ENCODE assay signal across 10 cellular contexts in the genomic region with DNA sequence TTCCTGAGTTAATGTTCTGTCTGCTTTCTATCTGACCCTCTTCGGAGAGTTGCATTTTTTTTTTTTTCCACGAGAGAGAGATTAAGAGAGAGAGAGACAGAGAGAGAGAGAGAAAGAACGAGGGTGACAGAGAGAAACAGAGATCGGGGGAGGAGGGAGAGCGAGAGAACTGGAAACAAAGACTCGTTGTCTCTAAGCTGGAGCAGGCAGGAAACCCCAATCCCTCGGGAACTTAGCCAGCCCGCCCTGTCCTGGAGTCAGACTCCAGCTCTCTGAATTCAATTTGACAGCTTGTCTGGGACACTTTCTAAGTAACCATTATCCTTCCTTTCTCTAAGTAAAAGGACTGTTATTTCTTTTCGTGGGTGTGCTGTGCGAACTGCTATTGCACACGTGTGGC.
DNase-seq lines count a peak whose midpoint lies in the region; ATAC-seq and TF ChIP-seq lines count a peak whose summit lies in the region.
"Had no signal": no experiment of that assay in that cellular context is flagged by ENCODE, and none has a peak within 500 bp of the region (broad histone marks: within the 10 kb centered on the region; RNA-seq: fewer than 3 reads in every experiment).

No MANE protein-coding gene starts in this region.

- ATAC-seq in heart right ventricle (peak; percentile 86 to 92 (median 90)), HG03571 (IDR thresholded peaks at IDR 0.05; ENCODE audit: unreplicated experiment) (no peak), HG03520 (IDR thresholded peaks at IDR 0.05; ENCODE audit: unreplicated experiment) (no peak), HG03139 (IDR thresholded peaks at IDR 0.05; ENCODE audit: unreplicated experiment) (no peak)

- H3K9me3 ChIP-seq in adipocyte (ENCODE audit: control insufficient read depth, low read length), result no peaks in the 10 kb centered on the region
- no peaks in the 10 kb centered on the region for H3K9me3 ChIP-seq in heart right ventricle

- H3K4me3 ChIP-seq in adipocyte (ENCODE audit: low read length) (peak overlapping the region; percentile 22), heart right ventricle (peak overlapping the region in 2 of 10 donors; percentile 4 to 5)

- H3K9ac ChIP-seq in adipocyte (ENCODE audit: low read length), result no peak overlapping the region

- H3K27ac ChIP-seq in heart right ventricle, result peak overlapping the region in 6 of 10 donors; percentile 35 to 74 (median 56)

- intact Hi-C loops in heart right ventricle (cut with DNase I), result no loop called here

- H3K27me3 ChIP-seq in adipocyte (replicated peaks; ENCODE audit: control insufficient read depth, insufficient read depth, low read length), result no peaks in the 10 kb centered on the region
- no peaks in the 10 kb centered on the region for H3K27me3 ChIP-seq in heart right ventricle

- peaks cover 4% of the 10 kb centered on the region for H3K4me1 ChIP-seq in adipocyte (ENCODE audit: control insufficient read depth, insufficient read depth, low read length)
- peaks cover 0 to 36% (median 17%) of the 10 kb centered on the region in 9 donors for H3K4me1 ChIP-seq in heart right ventricle

- no peaks in the 10 kb centered on the region for H3K36me3 ChIP-seq in adipocyte (ENCODE audit: control insufficient read depth, insufficient read depth, low read length, severe bottlenecking)
- H3K36me3 ChIP-seq in heart right ventricle, result peaks cover 0 to 91% (median 5%) of the 10 kb centered on the region in 9 donors

- DNase-seq in COLO829 (ENCODE audit: low spot score) (peak; percentile 94), adipocyte (ENCODE audit: low read depth) (no peak), heart right ventricle (peak; percentile 72 to 79), occipital lobe (lab: John Stamatoyannopoulos, UW) (peak; percentile 37), AML-193 (lab: John Stamatoyannopoulos, UW) (no peak)
- DNase-seq: NCI-H345, T-helper 1 cell had no signal

- 32 to 50% methylated on average over 11 of the region's 11 CpGs for WGBS in heart right ventricle, 2 donors

- no peak for TF ChIP-seq CTCF in heart right ventricle (IDR thresholded peaks at IDR 0.05)

Comparison
In these comparisons a context has a peak if more than half of its experiments do, and no peak if none do; other contexts are left out.
1. DNase-seq: peak in COLO829 (single experiment), heart right ventricle (2 of 2) and occipital lobe (single experiment); none in adipocyte (single experiment) and AML-193 (0 of 2).
2. ATAC-seq: peak in heart right ventricle (8 of 8); none in HG03571 (single experiment), HG03520 (single experiment) and HG03139 (single experiment).